In genomic region chr13:44351505-44351854, GRCh38 we compare ENCODE assay signal across 1 cellular context.
TF ChIP-seq lines count a peak whose summit lies in the region.

No MANE protein-coding gene starts in this region.

TF ChIP-seq in H1, 55 proteins besides CTCF, POLR2A, EP300 and RAD21:
- no peak for TF ChIP-seq PHF8 (conservative IDR thresholded peaks at IDR 0.05; ENCODE audit: low read depth, low read length)
- TF ChIP-seq TEAD4 (IDR thresholded peaks at IDR 0.05; ENCODE audit: low read depth, low read length) = no peak
- TF ChIP-seq RBBP5 (IDR thresholded peaks at IDR 0.05; ENCODE audit: borderline replicate concordance, low read depth, low read length) = no peak
- TF ChIP-seq E2F6 (IDR thresholded peaks at IDR 0.05) = no peak
- no peak for TF ChIP-seq NRF1 (IDR thresholded peaks at IDR 0.05; ENCODE audit: low read depth, low read length)
- no peak for TF ChIP-seq RNF2 (IDR thresholded peaks at IDR 0.05; ENCODE audit: borderline replicate concordance, low read depth, low read length, missing control alignments, poor library complexity, severe bottlenecking)
- TF ChIP-seq GTF2F1 (IDR thresholded peaks at IDR 0.05; ENCODE audit: borderline replicate concordance, low read depth, low read length) = no peak
- TF ChIP-seq NANOG (IDR thresholded peaks at IDR 0.05; ENCODE audit: insufficient read depth, low read depth, low read length, poor library complexity, severe bottlenecking) = no peak
- no peak for TF ChIP-seq TBP (IDR thresholded peaks at IDR 0.05; ENCODE audit: low read depth, low read length)
- no peak for TF ChIP-seq GABPA (IDR thresholded peaks at IDR 0.05; ENCODE audit: borderline replicate concordance, insufficient read depth, low read length)
- TF ChIP-seq SRF (IDR thresholded peaks at IDR 0.05; ENCODE audit: low read depth, low read length) = no peak
- TF ChIP-seq ASH2L (IDR thresholded peaks at IDR 0.05; ENCODE audit: low read length) = no peak
- no peak for TF ChIP-seq TAF7 (optimal IDR thresholded peaks at IDR 0.05; ENCODE audit: borderline replicate concordance, low read depth, low read length)
- TF ChIP-seq BCL11A (IDR thresholded peaks at IDR 0.05; ENCODE audit: low read depth in 2 of 2, low read length in 2 of 2) = no peak
- TF ChIP-seq TAF1 (IDR thresholded peaks at IDR 0.05; ENCODE audit: low read depth, low read length) = no peak
